ENCODE assay signal across 1 cellular context in genomic region chr7:81986745-81987470, GRCh38.
TF ChIP-seq lines count a peak whose summit lies in the region.

No MANE protein-coding gene starts in this region.

TF ChIP-seq in SK-N-SH treated with all-trans-retinoic acid at 6 μM for 48 hours, 23 proteins besides CTCF, POLR2A, EP300 and RAD21 (continued from another document):
- TF ChIP-seq CSRNP3 (CRISPR knock-in tag; IDR thresholded peaks at IDR 0.05) (no peak; the same call in 1 of the 2 replicates), CSDC2 (CRISPR knock-in tag; IDR thresholded peaks at IDR 0.05) (no peak)
